In genomic region chr13:48580185-48580803, GRCh38 we compare ENCODE assay signal across 8 cellular contexts.
A peak's percentile ranks its signal among the peaks of the same experiment; 100 is the strongest.
DNase-seq lines count a peak whose midpoint lies in the region; ATAC-seq and TF ChIP-seq lines count a peak whose summit lies in the region.

No MANE protein-coding gene starts in this region.

- DNase-seq in EH (ENCODE audit: low read depth) (peak; percentile 68), MV-4-11 (lab: John Stamatoyannopoulos, UW) (peak; percentile 66), T-helper 2 cell (peak; percentile 26 to 65 (median 55)), astrocyte of the cerebellum (ENCODE audit: low read depth) (peak; percentile 53), iPS-NIHi11 (ENCODE audit: low spot score) (peak; percentile 49)
- DNase-seq in stimulated activated CD4-positive, alpha-beta T cell treated with anti-CD3 and anti-CD28 coated beads, Interleukin-1b, Interleukin-23, amount 100 ng/mL, for 1 hour (ENCODE audit: low read depth in 2 of 2) = peak; percentile 30 to 67

- H3K4me3 ChIP-seq in astrocyte of the cerebellum (ENCODE audit: low read depth, low read length) = no peak overlapping the region

- in situ Hi-C loops in astrocyte of the cerebellum (cut with HindIII; ENCODE audit: low sequenced_read_pairs) = no loop called here

- TF ChIP-seq CTCF in astrocyte of the cerebellum (IDR thresholded peaks at IDR 0.05; ENCODE audit: low read depth, low read length, missing control alignments) = peak; percentile 66

- ATAC-seq in GM21529 (IDR thresholded peaks at IDR 0.05; ENCODE audit: unreplicated experiment) = no peak
- no peak for ATAC-seq in HG03442 (IDR thresholded peaks at IDR 0.05; ENCODE audit: unreplicated experiment)
